ENCODE assay signal across 8 cellular contexts in genomic region chr5:75509956-75510355, GRCh38. TPM values are rescaled to one million over a fixed set of nuclear protein-coding genes. Genes with fewer than 3 reads are reported as not detected.
DNase-seq lines count a peak whose midpoint lies in the region.

No MANE protein-coding gene starts in this region.

- peak overlapping the region; percentile 97 for H3K4me3 Mint-ChIP-seq in activated CD4-positive, alpha-beta T cell treated with anti-CD3 and anti-CD28 coated beads, Interleukin-2, amount 10 ng/mL, durations not matched to agents 7 days and 5 days

- peak overlapping the region; percentile 20 for H3K27ac Mint-ChIP-seq in activated CD4-positive, alpha-beta T cell treated with anti-CD3 and anti-CD28 coated beads, Interleukin-2, amount 10 ng/mL, durations not matched to agents 7 days and 5 days

- CTCF ChIA-PET in activated CD4-positive, alpha-beta T cell treated with anti-CD3 and anti-CD28 coated beads, Interleukin-2, amount 10 ng/mL, durations not matched to agents 7 days and 5 days (lab: Charles Lee): interaction anchor here (1.0 kb wide), 2 partner anchors 65 to 97 kb away, joined by 3 read pairs; no protein-coding TSS in a partner anchor

- H3K4me1 Mint-ChIP-seq in activated CD4-positive, alpha-beta T cell treated with anti-CD3 and anti-CD28 coated beads, Interleukin-2, amount 10 ng/mL, durations not matched to agents 7 days and 5 days: peaks cover 46% of the 10 kb centered on the region

- peaks cover 23% of the 10 kb centered on the region for H3K36me3 Mint-ChIP-seq in activated CD4-positive, alpha-beta T cell treated with anti-CD3 and anti-CD28 coated beads, Interleukin-2, amount 10 ng/mL, durations not matched to agents 7 days and 5 days (ENCODE audit: low read depth)

- no peaks in the 10 kb centered on the region for H3K27me3 Mint-ChIP-seq in activated CD4-positive, alpha-beta T cell treated with anti-CD3 and anti-CD28 coated beads, Interleukin-2, amount 10 ng/mL, durations not matched to agents 7 days and 5 days

- H3K9me3 Mint-ChIP-seq in activated CD4-positive, alpha-beta T cell treated with anti-CD3 and anti-CD28 coated beads, Interleukin-2, amount 10 ng/mL, durations not matched to agents 7 days and 5 days: peaks cover 7% of the 10 kb centered on the region

- POLR2A ChIA-PET in activated CD4-positive, alpha-beta T cell treated with anti-CD3 and anti-CD28 coated beads, Interleukin-2, amount 10 ng/mL, durations not matched to agents 7 days and 5 days (lab: Charles Lee): interaction anchor here (1.1 kb wide), 1 partner anchor 57 kb away, joined by 4 read pairs; no protein-coding TSS in a partner anchor

- DNase-seq in activated CD4-positive, alpha-beta T cell treated with anti-CD3 and anti-CD28 coated beads, Interleukin-2, amount 10 ng/mL, durations not matched to agents 7 days and 5 days: no peak
- no peak for DNase-seq in activated CD4-positive, alpha-beta T cell treated with anti-CD3 and anti-CD28 coated beads for 48 hours
- DNase-seq in SW480 (ENCODE audit: low spot score): peak; percentile 2
- peak; percentile 28 for DNase-seq in fibroblast of the conjunctiva (ENCODE audit: low read depth)
- DNase-seq in renal cortical epithelial cell (ENCODE audit: low read depth): peak; percentile 52
- no peak for DNase-seq in NCI-H774 (lab: John Stamatoyannopoulos, UW)
- DNase-seq in DMS53 treated with DMSO at 0.1 percent for 48 hours (lab: John Stamatoyannopoulos, UW; ENCODE audit: unreplicated experiment): no peak
- DNase-seq in NCI-H526 (lab: John Stamatoyannopoulos, UW): no peak

RNA-seq across cellular contexts. Expression of gene CERT1, which starts 1.5 kb away (rescaled TPM):
- 10 to 100 TPM; 27.8 to 29.0 TPM for total RNA-seq in activated CD4-positive, alpha-beta T cell treated with anti-CD3 and anti-CD28 coated beads, Interleukin-2, amount 10 ng/mL, durations not matched to agents 7 days and 5 days
- total RNA-seq in renal cortical epithelial cell: 26.0 and 77.0 TPM in 2 replicates

RNA-seq across cellular contexts. Expression of gene POLK, which starts 1.7 kb away (rescaled TPM):
- 10 to 100 TPM; 27.1 to 30.3 TPM for total RNA-seq in activated CD4-positive, alpha-beta T cell treated with anti-CD3 and anti-CD28 coated beads, Interleukin-2, amount 10 ng/mL, durations not matched to agents 7 days and 5 days
- 53.7 and 63.4 TPM in 2 replicates for total RNA-seq in renal cortical epithelial cell

Comparison
In these comparisons a context has a peak if more than half of its experiments do, and no peak if none do; other contexts are left out.
1. DNase-seq: peak in SW480 (single experiment), fibroblast of the conjunctiva (single experiment) and renal cortical epithelial cell (single experiment); none in activated CD4-positive, alpha-beta T cell treated with anti-CD3 and anti-CD28 coated beads, Interleukin-2, amount 10 ng/mL, durations not matched to agents 7 days and 5 days (single experiment), activated CD4-positive, alpha-beta T cell treated with anti-CD3 and anti-CD28 coated beads for 48 hours (single experiment), NCI-H774 (single experiment), DMS53 treated with DMSO at 0.1 percent for 48 hours (single experiment) and NCI-H526 (0 of 2).